Comparison of ENCODE assay signal across 22 cellular contexts in genomic region chr10:30929901-30930520, GRCh38.
DNase-seq lines count a peak whose midpoint lies in the region; ATAC-seq and TF ChIP-seq lines count a peak whose summit lies in the region.
"Had no signal": no experiment of that assay in that cellular context is flagged by ENCODE, and none has a peak within 500 bp of the region (broad histone marks: within the 10 kb centered on the region; RNA-seq: fewer than 3 reads in every experiment).

No MANE protein-coding gene starts in this region.

- H3K27me3 ChIP-seq in CD8-positive, alpha-beta T cell (ENCODE audit: insufficient read depth, low read length) = no peaks in the 10 kb centered on the region
- no peaks in the 10 kb centered on the region for H3K27me3 ChIP-seq in esophagus squamous epithelium
- H3K27me3 ChIP-seq: BLaER1, Peyer's patch had no signal

- DNase-seq in activated gamma-delta T cell (lab: John Stamatoyannopoulos, UW) (peak; percentile 8), activated gamma-delta T cell treated with Interleukin-2 at 50 U/mL for 16 hours (no peak), neural crest cell (ENCODE audit: low read depth, low spot score) (no peak), esophagus squamous epithelium (lab: John Stamatoyannopoulos, UW) (no peak)
- no peak for DNase-seq in CD8-positive, alpha-beta T cell
- no peak for DNase-seq in activated CD8-positive, alpha-beta T cell treated with anti-CD3 and anti-CD28 coated beads for 36 hours
- DNase-seq: Caco-2; CD4-positive, alpha-beta memory T cell; HFFc6; KBM-7; MM.1S; NCI-H1694; NCI-H2029 treated with DMSO at 0.1 percent for 48 hours; NCI-H2227 treated with DMSO at 0.1 percent for 48 hours; NCI-H526 treated with DMSO at 0.1 percent for 48 hours; OCI-M1; Peyer's patch; SHP77 treated with DMSO at 0.1 percent for 48 hours had no signal

- ATAC-seq in CD8-positive, alpha-beta T cell = no peak
- ATAC-seq in activated CD8-positive, alpha-beta T cell treated with anti-CD3 and anti-CD28 coated beads for 36 hours = no peak
- no peak for ATAC-seq in GM18867 (IDR thresholded peaks at IDR 0.05; ENCODE audit: unreplicated experiment)
- ATAC-seq: GM23338 had no signal

- no peak for TF ChIP-seq CTCF in CD8-positive, alpha-beta T cell (IDR thresholded peaks at IDR 0.05)
- TF ChIP-seq CTCF in activated CD8-positive, alpha-beta T cell treated with anti-CD3 and anti-CD28 coated beads for 36 hours (IDR thresholded peaks at IDR 0.05) = no peak
- TF ChIP-seq CTCF in neural crest cell (conservative IDR thresholded peaks at IDR 0.05) (no peak), esophagus squamous epithelium (IDR thresholded peaks at IDR 0.05) (no peak)

- peak overlapping the region; percentile 88 for H3K27ac Mint-ChIP-seq in CD8-positive, alpha-beta T cell
- H3K27ac Mint-ChIP-seq in activated CD8-positive, alpha-beta T cell treated with anti-CD3 and anti-CD28 coated beads for 36 hours = no peak overlapping the region
- H3K27ac Mint-ChIP-seq in neural crest cell (ENCODE audit: unreplicated experiment) = peak overlapping the region; percentile 50
- H3K27ac Mint-ChIP-seq: GM23338, HFFc6 had no signal

- CTCF ChIA-PET in CD8-positive, alpha-beta T cell (lab: Charles Lee) = interaction anchor here (1.3 kb wide), 1 partner anchor 146 kb away, joined by 4 read pairs; no protein-coding TSS in a partner anchor
- CTCF ChIA-PET in activated CD8-positive, alpha-beta T cell treated with anti-CD3 and anti-CD28 coated beads for 36 hours (lab: Charles Lee) = no interaction called here

- H3K4me1 ChIP-seq in CD8-positive, alpha-beta T cell (ENCODE audit: insufficient read depth, low read length) = no peaks in the 10 kb centered on the region
- H3K4me1 ChIP-seq in esophagus squamous epithelium = no peaks in the 10 kb centered on the region
- H3K4me1 ChIP-seq: BLaER1, Caco-2, HAP-1, Peyer's patch had no signal

- H3K36me3 ChIP-seq in CD8-positive, alpha-beta T cell (ENCODE audit: insufficient read depth, low read length) = no peaks in the 10 kb centered on the region
- peaks cover 0 to 20% (median 0%) of the 10 kb centered on the region in 3 donors for H3K36me3 ChIP-seq in esophagus squamous epithelium
- H3K36me3 ChIP-seq: HAP-1, Peyer's patch had no signal

- H3K36me3 Mint-ChIP-seq in CD8-positive, alpha-beta T cell = peaks cover 28% of the 10 kb centered on the region
- H3K36me3 Mint-ChIP-seq in activated CD8-positive, alpha-beta T cell treated with anti-CD3 and anti-CD28 coated beads for 36 hours (ENCODE audit: low read depth) = peaks cover 13% of the 10 kb centered on the region
- H3K36me3 Mint-ChIP-seq in neural crest cell (ENCODE audit: low read depth) = peaks cover 25% of the 10 kb centered on the region

- H3K27me3 Mint-ChIP-seq in CD8-positive, alpha-beta T cell (ENCODE audit: low read depth) = no peaks in the 10 kb centered on the region
- no peaks in the 10 kb centered on the region for H3K27me3 Mint-ChIP-seq in activated CD8-positive, alpha-beta T cell treated with anti-CD3 and anti-CD28 coated beads for 36 hours
- no peaks in the 10 kb centered on the region for H3K27me3 Mint-ChIP-seq in neural crest cell (ENCODE audit: low read depth)
- H3K27me3 Mint-ChIP-seq: CD4-positive, alpha-beta memory T cell had no signal

- intact Hi-C loops in CD8-positive, alpha-beta T cell (cut with DNase I, micrococcal nuclease) = no loop called here
- intact Hi-C loops in activated CD8-positive, alpha-beta T cell treated with anti-CD3 and anti-CD28 coated beads for 36 hours (cut with micrococcal nuclease) = no loop called here
- intact Hi-C loops in esophagus squamous epithelium (cut with DNase I) = no loop called here

- POLR2A ChIA-PET in CD8-positive, alpha-beta T cell (lab: Charles Lee) = no interaction called here
- POLR2A ChIA-PET in activated CD8-positive, alpha-beta T cell treated with anti-CD3 and anti-CD28 coated beads for 36 hours (lab: Charles Lee) = no interaction called here

- H3K9me3 ChIP-seq in CD8-positive, alpha-beta T cell (ENCODE audit: low read length) = no peaks in the 10 kb centered on the region
- peaks cover 0 to 1% (median 0%) of the 10 kb centered on the region in 3 donors for H3K9me3 ChIP-seq in esophagus squamous epithelium
- H3K9me3 ChIP-seq: Caco-2, HAP-1, Peyer's patch had no signal

- no peak overlapping the region for H3K27ac ChIP-seq in CD8-positive, alpha-beta T cell (ENCODE audit: low read depth, low read length)
- H3K27ac ChIP-seq in esophagus squamous epithelium = no peak overlapping the region
- H3K27ac ChIP-seq: BLaER1, Peyer's patch had no signal

- peaks cover 6% of the 10 kb centered on the region for H3K9me3 Mint-ChIP-seq in CD8-positive, alpha-beta T cell
- H3K9me3 Mint-ChIP-seq in activated CD8-positive, alpha-beta T cell treated with anti-CD3 and anti-CD28 coated beads for 36 hours = peaks cover 9% of the 10 kb centered on the region
- H3K9me3 Mint-ChIP-seq in neural crest cell = peaks cover 2% of the 10 kb centered on the region

- no peak overlapping the region for H3K4me3 ChIP-seq in CD8-positive, alpha-beta T cell (ENCODE audit: low read depth, low read length)
- no peak overlapping the region for H3K4me3 ChIP-seq in esophagus squamous epithelium
- H3K4me3 ChIP-seq: BLaER1, GM23338, HAP-1, Peyer's patch had no signal

- TF ChIP-seq POLR2A in esophagus squamous epithelium (IDR thresholded peaks at IDR 0.05) = no peak

- H3K4me1 Mint-ChIP-seq in CD8-positive, alpha-beta T cell (ENCODE audit: low read depth) = peaks cover 14% of the 10 kb centered on the region
- H3K4me1 Mint-ChIP-seq in activated CD8-positive, alpha-beta T cell treated with anti-CD3 and anti-CD28 coated beads for 36 hours (ENCODE audit: low read depth) = peaks cover 11% of the 10 kb centered on the region
- H3K4me1 Mint-ChIP-seq in neural crest cell = no peaks in the 10 kb centered on the region
- H3K4me1 Mint-ChIP-seq: GM23338 had no signal

- WGBS in esophagus squamous epithelium, 2 donors = no CpG with 5 or more reads among the region's 23 CpGs

- H3K4me3 Mint-ChIP-seq in CD8-positive, alpha-beta T cell = no peak overlapping the region
- H3K4me3 Mint-ChIP-seq in activated CD8-positive, alpha-beta T cell treated with anti-CD3 and anti-CD28 coated beads for 36 hours = peak overlapping the region; percentile 63
- H3K4me3 Mint-ChIP-seq in neural crest cell = no peak overlapping the region
- H3K4me3 Mint-ChIP-seq: GM23338, HFFc6 had no signal
